In the genomic region with DNA sequence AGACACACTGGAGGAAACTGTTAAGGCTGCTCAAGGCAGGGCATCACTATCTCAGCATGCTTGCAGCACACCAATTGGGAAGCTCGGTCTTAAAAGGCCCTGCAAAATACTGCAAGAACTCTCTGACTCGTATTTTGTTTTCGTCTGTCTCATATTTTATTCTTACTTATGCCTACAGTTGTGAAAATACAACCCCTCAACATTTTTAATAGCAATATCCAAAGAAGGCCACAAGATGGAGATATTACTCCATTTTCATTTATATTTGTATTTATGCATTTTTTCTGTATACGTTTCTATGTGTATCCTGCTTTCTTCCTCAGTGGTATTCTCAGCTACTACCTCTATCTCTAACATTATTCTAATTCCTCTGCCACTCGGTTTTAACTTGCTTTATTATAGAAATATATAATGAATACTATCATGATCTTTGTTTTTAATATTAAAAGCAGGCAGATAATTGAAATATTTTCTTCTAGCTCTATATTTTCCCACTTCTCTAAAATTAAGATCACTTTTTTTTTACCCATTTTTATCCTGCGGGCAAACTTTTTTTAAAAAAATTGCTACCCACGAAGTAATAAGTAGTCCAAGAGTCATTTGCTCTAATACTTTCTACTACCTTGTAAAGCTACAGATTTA, we compare ENCODE assay signal across 1 cellular context.
TF ChIP-seq lines count a peak whose summit lies in the region.

No MANE protein-coding gene starts in this region.

TF ChIP-seq in SK-N-SH treated with all-trans-retinoic acid at 6 μM for 48 hours, 23 proteins besides CTCF, POLR2A, EP300 and RAD21 (continued from another document):
- TF ChIP-seq, protein P1, sequence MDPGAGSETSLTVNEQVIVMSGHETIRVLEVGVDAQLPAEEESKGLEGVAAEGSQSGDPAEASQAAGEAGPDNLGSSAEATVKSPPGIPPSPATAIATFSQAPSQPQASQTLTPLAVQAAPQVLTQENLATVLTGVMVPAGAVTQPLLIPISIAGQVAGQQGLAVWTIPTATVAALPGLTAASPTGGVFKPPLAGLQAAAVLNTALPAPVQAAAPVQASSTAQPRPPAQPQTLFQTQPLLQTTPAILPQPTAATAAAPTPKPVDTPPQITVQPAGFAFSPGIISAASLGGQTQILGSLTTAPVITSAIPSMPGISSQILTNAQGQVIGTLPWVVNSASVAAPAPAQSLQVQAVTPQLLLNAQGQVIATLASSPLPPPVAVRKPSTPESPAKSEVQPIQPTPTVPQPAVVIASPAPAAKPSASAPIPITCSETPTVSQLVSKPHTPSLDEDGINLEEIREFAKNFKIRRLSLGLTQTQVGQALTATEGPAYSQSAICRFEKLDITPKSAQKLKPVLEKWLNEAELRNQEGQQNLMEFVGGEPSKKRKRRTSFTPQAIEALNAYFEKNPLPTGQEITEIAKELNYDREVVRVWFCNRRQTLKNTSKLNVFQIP (CRISPR knock-in tag; IDR thresholded peaks at IDR 0.05; ENCODE audit: borderline replicate concordance, low read depth), result no peak
- TF ChIP-seq ZNF70 (CRISPR knock-in tag; IDR thresholded peaks at IDR 0.05) (no peak), ZC3H10 (CRISPR knock-in tag; IDR thresholded peaks at IDR 0.05) (no peak), ZFP30 (CRISPR knock-in tag; IDR thresholded peaks at IDR 0.05) (no peak), TOX (CRISPR knock-in tag; IDR thresholded peaks at IDR 0.05; ENCODE audit: borderline replicate concordance) (no peak)
- TF ChIP-seq, protein P2, sequence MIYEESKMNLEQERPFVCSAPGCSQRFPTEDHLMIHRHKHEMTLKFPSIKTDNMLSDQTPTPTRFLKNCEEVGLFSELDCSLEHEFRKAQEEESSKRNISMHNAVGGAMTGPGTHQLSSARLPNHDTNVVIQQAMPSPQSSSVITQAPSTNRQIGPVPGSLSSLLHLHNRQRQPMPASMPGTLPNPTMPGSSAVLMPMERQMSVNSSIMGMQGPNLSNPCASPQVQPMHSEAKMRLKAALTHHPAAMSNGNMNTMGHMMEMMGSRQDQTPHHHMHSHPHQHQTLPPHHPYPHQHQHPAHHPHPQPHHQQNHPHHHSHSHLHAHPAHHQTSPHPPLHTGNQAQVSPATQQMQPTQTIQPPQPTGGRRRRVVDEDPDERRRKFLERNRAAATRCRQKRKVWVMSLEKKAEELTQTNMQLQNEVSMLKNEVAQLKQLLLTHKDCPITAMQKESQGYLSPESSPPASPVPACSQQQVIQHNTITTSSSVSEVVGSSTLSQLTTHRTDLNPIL (CRISPR knock-in tag; IDR thresholded peaks at IDR 0.05; ENCODE audit: low read depth), result no peak
- TF ChIP-seq, protein P3, sequence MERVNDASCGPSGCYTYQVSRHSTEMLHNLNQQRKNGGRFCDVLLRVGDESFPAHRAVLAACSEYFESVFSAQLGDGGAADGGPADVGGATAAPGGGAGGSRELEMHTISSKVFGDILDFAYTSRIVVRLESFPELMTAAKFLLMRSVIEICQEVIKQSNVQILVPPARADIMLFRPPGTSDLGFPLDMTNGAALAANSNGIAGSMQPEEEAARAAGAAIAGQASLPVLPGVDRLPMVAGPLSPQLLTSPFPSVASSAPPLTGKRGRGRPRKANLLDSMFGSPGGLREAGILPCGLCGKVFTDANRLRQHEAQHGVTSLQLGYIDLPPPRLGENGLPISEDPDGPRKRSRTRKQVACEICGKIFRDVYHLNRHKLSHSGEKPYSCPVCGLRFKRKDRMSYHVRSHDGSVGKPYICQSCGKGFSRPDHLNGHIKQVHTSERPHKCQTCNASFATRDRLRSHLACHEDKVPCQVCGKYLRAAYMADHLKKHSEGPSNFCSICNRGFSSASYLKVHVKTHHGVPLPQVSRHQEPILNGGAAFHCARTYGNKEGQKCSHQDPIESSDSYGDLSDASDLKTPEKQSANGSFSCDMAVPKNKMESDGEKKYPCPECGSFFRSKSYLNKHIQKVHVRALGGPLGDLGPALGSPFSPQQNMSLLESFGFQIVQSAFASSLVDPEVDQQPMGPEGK (CRISPR knock-in tag; IDR thresholded peaks at IDR 0.05; ENCODE audit: borderline replicate concordance), result no peak
